ENCODE assay signal across 8 cellular contexts in genomic region chr2:135984199-135985017, GRCh38. TPM values are rescaled to one million over a fixed set of nuclear protein-coding genes. Genes with fewer than 3 reads are reported as not detected.
DNase-seq lines count a peak whose midpoint lies in the region; ATAC-seq, FAIRE-seq and TF ChIP-seq lines count a peak whose summit lies in the region.

No MANE protein-coding gene starts in this region.

- no peak for TF ChIP-seq CTCF in astrocyte (IDR thresholded peaks at IDR 0.05; ENCODE audit: insufficient read depth, low read depth, low read length)
- no peak for TF ChIP-seq CTCF in lower lobe of right lung (IDR thresholded peaks at IDR 0.05)

- H3K4me1 ChIP-seq in astrocyte (ENCODE audit: insufficient read depth, low read length) (peaks cover 11% of the 10 kb centered on the region), lower lobe of right lung (peaks cover 29% of the 10 kb centered on the region)

- peak overlapping the region; percentile 90 for H3K4me3 Mint-ChIP-seq in astrocyte (ENCODE audit: unreplicated experiment)

- intact Hi-C loops in lower lobe of right lung (cut with DNase I) = no loop called here

- no peaks in the 10 kb centered on the region for H3K27me3 ChIP-seq in astrocyte (ENCODE audit: insufficient read depth, low read length)
- H3K27me3 ChIP-seq in lower lobe of right lung (ENCODE audit: low read depth) = no peaks in the 10 kb centered on the region

- peaks cover 3% of the 10 kb centered on the region for H3K9me3 Mint-ChIP-seq in astrocyte (ENCODE audit: unreplicated experiment)

- H3K9ac ChIP-seq in astrocyte (ENCODE audit: low read length) = peak overlapping the region; percentile 97

- H3K4me1 Mint-ChIP-seq in astrocyte (ENCODE audit: low read depth, unreplicated experiment) = no peaks in the 10 kb centered on the region

- peaks cover 32% of the 10 kb centered on the region for H3K79me2 ChIP-seq in astrocyte (ENCODE audit: insufficient read depth, low read length)

- H3K27me3 Mint-ChIP-seq in astrocyte (ENCODE audit: low read depth, unreplicated experiment) = no peaks in the 10 kb centered on the region

- ATAC-seq in GM19463 (IDR thresholded peaks at IDR 0.05; ENCODE audit: unreplicated experiment) (peak; percentile 34), HG03521 (IDR thresholded peaks at IDR 0.05; ENCODE audit: unreplicated experiment) (peak; percentile 23), lower lobe of right lung (peak in 1 of 2 donors; percentile 9)

- H3K9me3 ChIP-seq in astrocyte (ENCODE audit: insufficient read depth, low read depth, low read length) = no peaks in the 10 kb centered on the region
- H3K9me3 ChIP-seq in lower lobe of right lung = no peaks in the 10 kb centered on the region

- FAIRE-seq in astrocyte (lab: Jason Lieb, UNC) = no peak

- peak overlapping the region; percentile 90 for H3K4me2 ChIP-seq in astrocyte (ENCODE audit: low read length)

- peaks cover 13% of the 10 kb centered on the region for H3K36me3 ChIP-seq in astrocyte (ENCODE audit: insufficient read depth, low read length)
- peaks cover 20% of the 10 kb centered on the region for H3K36me3 ChIP-seq in lower lobe of right lung

- H4K20me1 ChIP-seq in astrocyte (ENCODE audit: insufficient read depth, low read length) = no peaks in the 10 kb centered on the region

- H3K4me3 ChIP-seq in astrocyte (ENCODE audit: insufficient read depth, low read depth, low read length) (peak overlapping the region; percentile 84), lower lobe of right lung (peak overlapping the region; percentile 89)

- peak overlapping the region; percentile 94 for H2AFZ ChIP-seq in astrocyte (ENCODE audit: low read depth, low read length)

- H3K27ac ChIP-seq in astrocyte (ENCODE audit: low read depth, low read length) (peak overlapping the region; percentile 90), lower lobe of right lung (peak overlapping the region; percentile 97)

- DNase-seq in CD1c-positive myeloid dendritic cell (ENCODE audit: extremely low spot score) (peak; percentile 23), astrocyte (ENCODE audit: low read depth) (no peak), lower lobe of right lung (no peak), activated gamma-delta T cell treated with Interleukin-2 at 50 U/mL for 16 hours (no peak), NCI-H2227 treated with DMSO at 0.1 percent for 48 hours (lab: John Stamatoyannopoulos, UW) (no peak), NK-92 (lab: John Stamatoyannopoulos, UW; ENCODE audit: unreplicated experiment) (no peak)

- peak overlapping the region; percentile 96 for H3K27ac Mint-ChIP-seq in astrocyte (ENCODE audit: unreplicated experiment)

- no peaks in the 10 kb centered on the region for H3K36me3 Mint-ChIP-seq in astrocyte (ENCODE audit: low read depth, unreplicated experiment)

RNA-seq across cellular contexts. Expression of gene DARS1, which starts 1.0 kb away (rescaled TPM):
- total RNA-seq in astrocyte (36.6 and 37.9 TPM in 2 replicates), lower lobe of right lung (50.0 TPM)
